ENCODE assay signal across 8 cellular contexts in the genomic region with DNA sequence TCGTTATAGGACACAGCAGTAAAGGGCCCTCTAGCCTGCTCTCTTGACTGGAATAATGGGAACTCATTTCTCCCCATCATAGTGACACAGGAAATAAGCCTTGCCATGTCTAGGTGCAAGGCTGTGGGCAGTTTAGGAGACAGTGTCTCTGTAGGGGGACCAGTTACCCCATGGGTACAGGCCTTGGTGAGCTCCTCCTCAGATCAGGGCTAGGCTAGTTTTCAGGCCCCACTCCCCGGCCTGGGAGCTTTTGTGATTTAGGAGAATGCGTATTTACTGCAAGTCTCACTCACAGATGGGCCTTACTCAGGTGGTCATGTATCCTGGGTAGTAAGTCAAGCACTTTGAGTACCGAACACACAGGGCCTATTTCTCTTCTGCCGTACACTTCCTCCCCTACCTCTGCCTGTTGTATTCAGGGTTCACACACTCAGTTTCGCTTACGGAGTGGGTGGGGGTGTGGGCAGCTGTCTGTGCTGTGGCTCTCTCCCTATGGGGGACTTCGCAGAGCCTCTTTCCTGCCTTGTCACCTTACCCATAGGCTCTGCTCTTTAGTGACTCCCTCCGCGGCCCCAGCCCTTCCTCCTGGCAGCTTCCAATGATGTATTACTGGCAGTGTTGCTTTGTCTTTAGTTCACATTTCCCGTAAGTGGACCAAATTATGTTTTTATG. TPM values are rescaled to one million over a fixed set of nuclear protein-coding genes. Genes with fewer than 3 reads are reported as not detected.
DNase-seq lines count a peak whose midpoint lies in the region; ATAC-seq and TF ChIP-seq lines count a peak whose summit lies in the region.

No MANE protein-coding gene starts in this region.

- no peak overlapping the region for H3K4me3 Mint-ChIP-seq in activated CD4-positive, alpha-beta T cell treated with anti-CD3 and anti-CD28 coated beads, Interleukin-2, amount 10 ng/mL, durations not matched to agents 7 days and 5 days

- intact Hi-C loops in left cardiac atrium (cut with DNase I): no loop called here
- intact Hi-C loops in thyroid gland (cut with DNase I): no loop called here

- peaks cover 0 to 17% of the 10 kb centered on the region in 2 donors for H3K4me1 ChIP-seq in thyroid gland
- H3K4me1 ChIP-seq in HAP-1: no peaks in the 10 kb centered on the region

- CTCF ChIA-PET in activated CD4-positive, alpha-beta T cell treated with anti-CD3 and anti-CD28 coated beads, Interleukin-2, amount 10 ng/mL, durations not matched to agents 7 days and 5 days (lab: Charles Lee): no interaction called here

- H3K27me3 Mint-ChIP-seq in activated CD4-positive, alpha-beta T cell treated with anti-CD3 and anti-CD28 coated beads, Interleukin-2, amount 10 ng/mL, durations not matched to agents 7 days and 5 days: no peaks in the 10 kb centered on the region

- H3K27ac ChIP-seq in thyroid gland: no peak overlapping the region

- H3K4me3 ChIP-seq in thyroid gland (replicated peaks in 1 of 3) (no peak overlapping the region), HAP-1 (no peak overlapping the region)

- ATAC-seq in left cardiac atrium: peak; percentile 30 to 38

- no peaks in the 10 kb centered on the region for H3K9me3 Mint-ChIP-seq in activated CD4-positive, alpha-beta T cell treated with anti-CD3 and anti-CD28 coated beads, Interleukin-2, amount 10 ng/mL, durations not matched to agents 7 days and 5 days

- in situ Hi-C loops in HAP-1 (cut with MboI; ENCODE audit: low sequenced_read_pairs): no loop called here

- no peaks in the 10 kb centered on the region for H3K9me3 ChIP-seq in thyroid gland
- no peaks in the 10 kb centered on the region for H3K9me3 ChIP-seq in HAP-1

- TF ChIP-seq CTCF in thyroid gland (IDR thresholded peaks at IDR 0.05): no peak

- POLR2A ChIA-PET in activated CD4-positive, alpha-beta T cell treated with anti-CD3 and anti-CD28 coated beads, Interleukin-2, amount 10 ng/mL, durations not matched to agents 7 days and 5 days (lab: Charles Lee): no interaction called here

- no peak for TF ChIP-seq POLR2A in thyroid gland (IDR thresholded peaks at IDR 0.05)

- peaks cover 13% of the 10 kb centered on the region for H3K36me3 Mint-ChIP-seq in activated CD4-positive, alpha-beta T cell treated with anti-CD3 and anti-CD28 coated beads, Interleukin-2, amount 10 ng/mL, durations not matched to agents 7 days and 5 days (ENCODE audit: low read depth)

- no peaks in the 10 kb centered on the region for H3K36me3 ChIP-seq in thyroid gland
- H3K36me3 ChIP-seq in HAP-1 (replicated peaks): no peaks in the 10 kb centered on the region

- WGBS in thyroid gland, 2 donors: 74 to 77% methylated on average over 9 to 11 of the region's 11 CpGs

- peak overlapping the region; percentile 81 for H3K27ac Mint-ChIP-seq in activated CD4-positive, alpha-beta T cell treated with anti-CD3 and anti-CD28 coated beads, Interleukin-2, amount 10 ng/mL, durations not matched to agents 7 days and 5 days

- H3K27me3 ChIP-seq in thyroid gland (no peaks in the 10 kb centered on the region), HAP-1 (ENCODE audit: low read depth) (no peaks in the 10 kb centered on the region)

- peaks cover 48% of the 10 kb centered on the region for H3K4me1 Mint-ChIP-seq in activated CD4-positive, alpha-beta T cell treated with anti-CD3 and anti-CD28 coated beads, Interleukin-2, amount 10 ng/mL, durations not matched to agents 7 days and 5 days

- DNase-seq in activated gamma-delta T cell treated with Interleukin-2 at 50 U/mL for 16 hours (peak; percentile 55), activated gamma-delta T cell (lab: John Stamatoyannopoulos, UW) (no peak), left cardiac atrium (peak; percentile 36), iPS-NIHi7 (ENCODE audit: extremely low spot score) (no peak), thyroid gland (no peak), HAP-1 (ENCODE audit: low spot score in 2 of 2) (no peak)
- peak; percentile 72 for DNase-seq in activated CD4-positive, alpha-beta T cell treated with anti-CD3 and anti-CD28 coated beads, Interleukin-2, amount 10 ng/mL, durations not matched to agents 7 days and 5 days
- DNase-seq in stimulated activated CD8-positive, alpha-beta memory T cell treated with anti-CD3 and anti-CD28 coated beads, Interleukin-4, amount 100 ng/mL, for 24 hours (ENCODE audit: low read depth): peak; percentile 55

RNA-seq across cellular contexts. Expression of a gene that starts 34.2 kb away (rescaled TPM):
- 10 to 100 TPM; 33.2 to 35.5 TPM for total RNA-seq in activated CD4-positive, alpha-beta T cell treated with anti-CD3 and anti-CD28 coated beads, Interleukin-2, amount 10 ng/mL, durations not matched to agents 7 days and 5 days
- total RNA-seq in left cardiac atrium (10 to 100 TPM; 15.1 to 16.6 TPM), thyroid gland (10 to 100 TPM; 22.4 to 36.7 (median 30.3) TPM)

Comparison
In these comparisons a context has a peak if more than half of its experiments do, and no peak if none do; other contexts are left out.
1. DNase-seq: peak in activated gamma-delta T cell treated with Interleukin-2 at 50 U/mL for 16 hours (single experiment), activated CD4-positive, alpha-beta T cell treated with anti-CD3 and anti-CD28 coated beads, Interleukin-2, amount 10 ng/mL, durations not matched to agents 7 days and 5 days (single experiment), left cardiac atrium (single experiment) and stimulated activated CD8-positive, alpha-beta memory T cell treated with anti-CD3 and anti-CD28 coated beads, Interleukin-4, amount 100 ng/mL, for 24 hours (single experiment); none in activated gamma-delta T cell (single experiment), iPS-NIHi7 (single experiment), thyroid gland (0 of 2) and HAP-1 (0 of 2).